Comparison of ENCODE assay signal across 8 cellular contexts in the genomic region with DNA sequence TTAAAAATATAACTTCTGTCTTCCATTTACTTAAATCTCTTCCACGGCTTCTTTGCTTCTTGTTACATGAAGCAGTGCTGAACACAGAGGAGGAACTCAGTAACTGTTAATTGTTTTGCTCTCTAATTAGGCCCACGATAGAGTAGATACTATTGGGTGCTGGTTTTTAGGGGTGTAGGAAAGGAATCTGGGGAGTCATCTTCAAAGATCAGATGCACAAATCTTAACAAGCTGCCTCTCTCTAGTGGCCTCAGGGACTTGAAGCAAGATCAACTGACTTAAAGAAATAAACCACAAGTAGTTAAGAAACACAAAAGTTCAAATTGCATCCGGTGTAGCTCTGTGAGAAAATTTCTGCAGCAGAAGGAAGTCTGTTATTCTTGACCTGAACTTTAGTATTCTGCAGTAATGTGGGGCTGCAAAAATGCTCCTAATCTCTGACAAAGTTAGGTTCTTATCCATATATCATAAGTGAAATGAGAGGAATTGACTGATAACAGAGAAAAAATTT. TPM values are rescaled to one million over a fixed set of nuclear protein-coding genes. Genes with fewer than 3 reads are reported as not detected.
DNase-seq lines count a peak whose midpoint lies in the region; ATAC-seq, FAIRE-seq and TF ChIP-seq lines count a peak whose summit lies in the region.

No MANE protein-coding gene starts in this region.

- FAIRE-seq in GM12892 (lab: Jason Lieb, UNC): peak; percentile 73

- DNase-seq in GM12892 (ENCODE audit: insufficient read length) (no peak), NCI-H226 (peak; percentile 53), fibroblast of the aortic adventitia (ENCODE audit: low read depth) (peak; percentile 56), islet precursor cell (no peak), nucleus accumbens (lab: John Stamatoyannopoulos, UW) (no peak), cerebellar nuclear complex (lab: John Stamatoyannopoulos, UW) (no peak)

- no peak for TF ChIP-seq POLR2A in GM12892 (IDR thresholded peaks at IDR 0.05; ENCODE audit: low read depth, low read length)

- no peak overlapping the region for H3K4me3 ChIP-seq in fibroblast of the aortic adventitia (ENCODE audit: low read depth, low read length)

- TF ChIP-seq CTCF in fibroblast of the aortic adventitia (IDR thresholded peaks at IDR 0.05; ENCODE audit: insufficient read depth, low read length): no peak

- peak; percentile 86 for ATAC-seq in GM21786 (IDR thresholded peaks at IDR 0.05; ENCODE audit: unreplicated experiment)
- ATAC-seq in HG02588 (IDR thresholded peaks at IDR 0.05; ENCODE audit: unreplicated experiment): no peak

RNA-seq across cellular contexts. Expression of a gene that starts 51.6 kb away (rescaled TPM):
- 10.0 TPM for polyA plus RNA-seq in GM12892 (2012; ENCODE audit: missing spikeins)
- total RNA-seq in fibroblast of the aortic adventitia (ENCODE audit: low replicate concordance): 5.0 and 14.4 TPM in 2 replicates

Comparison
In these comparisons a context has a peak if more than half of its experiments do, and no peak if none do; other contexts are left out.
1. DNase-seq: peak in NCI-H226 (single experiment) and fibroblast of the aortic adventitia (single experiment); none in GM12892 (single experiment), islet precursor cell (single experiment), nucleus accumbens (0 of 56) and cerebellar nuclear complex (0 of 2).